Comparison of ENCODE assay signal across 17 cellular contexts in the genomic region with DNA sequence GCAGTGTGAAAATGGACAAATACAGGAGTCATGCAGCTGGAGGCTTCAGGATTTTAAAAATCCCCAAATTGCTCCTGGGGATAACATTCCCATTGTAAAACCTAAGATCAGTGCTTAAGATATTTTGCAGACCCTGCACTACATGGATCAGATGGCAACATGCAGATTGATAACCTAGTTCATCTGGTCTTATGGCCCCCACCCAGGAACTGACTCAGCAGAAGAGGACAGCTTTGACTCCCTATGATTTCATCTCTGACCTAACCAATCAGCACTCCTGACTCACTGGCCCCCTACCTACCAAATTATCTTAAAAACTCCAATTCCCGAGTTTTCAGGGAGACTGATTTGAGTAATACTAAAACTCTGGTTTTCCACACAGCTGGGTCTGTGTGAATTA. TPM values are rescaled to one million over a fixed set of nuclear protein-coding genes. Genes with fewer than 3 reads are reported as not detected.
DNase-seq lines count a peak whose midpoint lies in the region; ATAC-seq, FAIRE-seq and TF ChIP-seq lines count a peak whose summit lies in the region.
"Had no signal": no experiment of that assay in that cellular context is flagged by ENCODE, and none has a peak within 500 bp of the region (broad histone marks: within the 10 kb centered on the region; RNA-seq: fewer than 3 reads in every experiment).

No MANE protein-coding gene starts in this region.

- no peaks in the 10 kb centered on the region for H3K9me3 Mint-ChIP-seq in astrocyte (ENCODE audit: unreplicated experiment)
- H3K9me3 Mint-ChIP-seq: CD4-positive, alpha-beta memory T cell had no signal

- peaks cover 10% of the 10 kb centered on the region for H3K4me1 ChIP-seq in astrocyte (ENCODE audit: insufficient read depth, low read length)

- H3K9ac ChIP-seq in astrocyte (ENCODE audit: low read length) = no peak overlapping the region

- no peak overlapping the region for H3K27ac Mint-ChIP-seq in astrocyte (ENCODE audit: unreplicated experiment)

- H3K27ac ChIP-seq in astrocyte (ENCODE audit: low read depth, low read length) = no peak overlapping the region
- H3K27ac ChIP-seq: A549, C4-2B had no signal

- no peak for TF ChIP-seq POLR2A in H54 (IDR thresholded peaks at IDR 0.05; ENCODE audit: low read depth, low read length)

- H3K4me3 ChIP-seq in astrocyte (ENCODE audit: insufficient read depth, low read depth, low read length) (no peak overlapping the region), fibroblast of mammary gland (ENCODE audit: control insufficient read depth, low read depth, low read length) (no peak overlapping the region)
- H3K4me3 ChIP-seq: A549 had no signal

- no peaks in the 10 kb centered on the region for H3K9me3 ChIP-seq in astrocyte (ENCODE audit: insufficient read depth, low read depth, low read length)
- H3K9me3 ChIP-seq: A549, BE2C had no signal

- H2AFZ ChIP-seq in astrocyte (ENCODE audit: low read depth, low read length) = no peak overlapping the region

- peaks cover 4% of the 10 kb centered on the region for H3K4me1 Mint-ChIP-seq in astrocyte (ENCODE audit: low read depth, unreplicated experiment)

- ATAC-seq in HG03521 (IDR thresholded peaks at IDR 0.05; ENCODE audit: unreplicated experiment) (no peak), HG03460 (IDR thresholded peaks at IDR 0.05; ENCODE audit: unreplicated experiment) (no peak)
- ATAC-seq: A549, HCT116 had no signal

- no peaks in the 10 kb centered on the region for H3K27me3 Mint-ChIP-seq in astrocyte (ENCODE audit: low read depth, unreplicated experiment)
- H3K27me3 Mint-ChIP-seq: CD4-positive, alpha-beta memory T cell had no signal

- H3K4me2 ChIP-seq in astrocyte (ENCODE audit: low read length) = peak overlapping the region; percentile 5
- H3K4me2 ChIP-seq: A549 had no signal

- H4K20me1 ChIP-seq in astrocyte (ENCODE audit: insufficient read depth, low read length) = peaks cover 17% of the 10 kb centered on the region

- H3K36me3 ChIP-seq in astrocyte (ENCODE audit: insufficient read depth, low read length) = no peaks in the 10 kb centered on the region

- DNase-seq in EL = peak; percentile 20
- DNase-seq in H54 (ENCODE audit: insufficient read length, low spot score) = no peak
- no peak for DNase-seq in astrocyte (ENCODE audit: low read depth)
- DNase-seq in fibroblast of mammary gland (ENCODE audit: low read depth) = peak; percentile 60
- DNase-seq in hypothalamus (lab: John Stamatoyannopoulos, UW) = no peak
- DNase-seq in HPDE6-E6E7 (ENCODE audit: extremely low spot score) = no peak
- DNase-seq: BE2C; CD4-positive, alpha-beta memory T cell; DMS79; GDM1; KBM-7 had no signal

- TF ChIP-seq CTCF in astrocyte (IDR thresholded peaks at IDR 0.05; ENCODE audit: insufficient read depth, low read depth, low read length) (no peak), fibroblast of mammary gland (conservative IDR thresholded peaks at IDR 0.05; ENCODE audit: control insufficient read depth, insufficient read depth, low read depth, low read length) (no peak)

- FAIRE-seq in H54 (lab: Jason Lieb, UNC) (peak; percentile 90), astrocyte (lab: Jason Lieb, UNC) (no peak)
- FAIRE-seq: A549, GM12892 had no signal

- no peak overlapping the region for H3K4me3 Mint-ChIP-seq in astrocyte (ENCODE audit: unreplicated experiment)
- H3K4me3 Mint-ChIP-seq: CD4-positive, alpha-beta memory T cell had no signal

- H3K27me3 ChIP-seq in astrocyte (ENCODE audit: insufficient read depth, low read length) = no peaks in the 10 kb centered on the region
- H3K27me3 ChIP-seq: BE2C had no signal

- H3K36me3 Mint-ChIP-seq in astrocyte (ENCODE audit: low read depth, unreplicated experiment) = peaks cover 2% of the 10 kb centered on the region

- peaks cover 18% of the 10 kb centered on the region for H3K79me2 ChIP-seq in astrocyte (ENCODE audit: insufficient read depth, low read length)

RNA-seq across cellular contexts. Expression of a gene that starts 20.0 kb away (rescaled TPM):
- total RNA-seq in astrocyte = 9.3 and 9.5 TPM in 2 replicates

Comparison
In these comparisons a context has a peak if more than half of its experiments do, and no peak if none do; other contexts are left out.
1. DNase-seq: peak in EL (single experiment) and fibroblast of mammary gland (single experiment); none in H54 (single experiment), astrocyte (single experiment), hypothalamus (0 of 51) and HPDE6-E6E7 (single experiment).